Comparison of ENCODE assay signal across 19 cellular contexts in the genomic region with DNA sequence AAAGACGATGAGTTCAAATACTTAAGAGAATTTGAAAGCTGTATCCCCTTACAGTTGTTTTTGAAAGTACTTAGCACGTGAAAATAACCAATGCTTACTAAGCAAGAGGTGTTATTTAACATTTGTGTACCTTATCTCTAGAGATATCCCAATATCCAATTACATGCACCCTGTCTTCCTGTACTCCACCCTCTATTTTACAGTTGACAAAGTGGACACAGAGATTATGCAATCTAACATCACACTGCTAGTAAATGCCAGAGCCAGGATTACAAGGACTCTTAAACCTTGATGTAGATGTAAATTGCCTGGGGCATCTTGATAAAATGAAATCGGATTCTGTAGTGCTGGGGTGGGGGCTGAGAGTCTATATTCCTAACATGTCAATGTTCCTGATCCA.
DNase-seq lines count a peak whose midpoint lies in the region; ATAC-seq and TF ChIP-seq lines count a peak whose summit lies in the region.
"Had no signal": no experiment of that assay in that cellular context is flagged by ENCODE, and none has a peak within 500 bp of the region (broad histone marks: within the 10 kb centered on the region; RNA-seq: fewer than 3 reads in every experiment).

No MANE protein-coding gene starts in this region.

- H3K27ac ChIP-seq in hepatocyte = no peak overlapping the region
- H3K27ac ChIP-seq in lower lobe of right lung = no peak overlapping the region
- H3K27ac ChIP-seq: gastroesophageal sphincter, neural progenitor cell, prostate gland, tibial nerve had no signal

- intact Hi-C loops in lower lobe of right lung (cut with DNase I) = no loop called here

- H3K36me3 ChIP-seq in hepatocyte (replicated peaks; ENCODE audit: insufficient read depth, low read depth) = no peaks in the 10 kb centered on the region
- H3K36me3 ChIP-seq in lower lobe of right lung = peaks cover 3% of the 10 kb centered on the region
- H3K36me3 ChIP-seq: neural progenitor cell, prostate gland had no signal

- H3K4me2 ChIP-seq in hepatocyte = no peak overlapping the region
- H3K4me2 ChIP-seq: neural progenitor cell had no signal

- no peaks in the 10 kb centered on the region for H3K27me3 ChIP-seq in hepatocyte
- no peaks in the 10 kb centered on the region for H3K27me3 ChIP-seq in lower lobe of right lung (ENCODE audit: low read depth)
- H3K27me3 ChIP-seq: gastroesophageal sphincter, neural progenitor cell, tibial nerve had no signal

- no peaks in the 10 kb centered on the region for H3K9me2 ChIP-seq in hepatocyte (replicated peaks; ENCODE audit: insufficient read depth)

- H3K79me2 ChIP-seq in hepatocyte = no peaks in the 10 kb centered on the region

- WGBS in hepatocyte (ENCODE audit: low lambda C conversion rate, missing lambda C conversion rate) = 14% methylated on average over 3 of the region's 3 CpGs

- H3K9me3 ChIP-seq in hepatocyte (ENCODE audit: low read depth) (no peaks in the 10 kb centered on the region), lower lobe of right lung (no peaks in the 10 kb centered on the region)
- H3K9me3 ChIP-seq: gastroesophageal sphincter, prostate gland, tibial nerve had no signal

- H3K4me3 ChIP-seq in hepatocyte = no peak overlapping the region
- no peak overlapping the region for H3K4me3 ChIP-seq in lower lobe of right lung
- H3K4me3 ChIP-seq: gastroesophageal sphincter, neural progenitor cell, prostate gland, tibial nerve had no signal

- TF ChIP-seq CTCF in hepatocyte (IDR thresholded peaks at IDR 0.05; ENCODE audit: poor library complexity) (no peak), lower lobe of right lung (IDR thresholded peaks at IDR 0.05) (no peak)

- H3K4me1 ChIP-seq in hepatocyte (ENCODE audit: insufficient read depth) (no peaks in the 10 kb centered on the region), lower lobe of right lung (no peaks in the 10 kb centered on the region)
- H3K4me1 ChIP-seq: neural progenitor cell, prostate gland, tibial nerve had no signal

- ATAC-seq in HG03039 (IDR thresholded peaks at IDR 0.05; ENCODE audit: unreplicated experiment) (no peak), HG03135 (IDR thresholded peaks at IDR 0.05; ENCODE audit: unreplicated experiment) (no peak), lower lobe of right lung (no peak)
- ATAC-seq: CD8-positive, alpha-beta T cell; gastroesophageal sphincter; stimulated activated naive CD8-positive, alpha-beta T cell treated with anti-CD3 and anti-CD28 coated beads, Interleukin-15, Interleukin-2, amounts not matched to agents 100 U/mL and 50 U/mL, for 24 hours; T-cell had no signal

- CTCF ChIA-PET in HEK293T (lab: Yijun Ruan, JAX) = no interaction called here

- H2AFZ ChIP-seq in hepatocyte = no peak overlapping the region
- H2AFZ ChIP-seq: neural progenitor cell had no signal

- no peaks in the 10 kb centered on the region for H4K20me1 ChIP-seq in hepatocyte (ENCODE audit: insufficient read depth, poor library complexity, severe bottlenecking)

- peak; percentile 50 for DNase-seq in HEK293T (ENCODE audit: extremely low spot score)
- DNase-seq in M059J (ENCODE audit: low read depth) = peak; percentile 50
- DNase-seq in NCI-H748 treated with DMSO at 0.1 percent for 48 hours (lab: John Stamatoyannopoulos, UW) = peak; percentile 21
- DNase-seq in hepatocyte (ENCODE audit: low spot score) = peak; percentile 13
- DNase-seq in D341Med (ENCODE audit: low spot score) = no peak
- no peak for DNase-seq in lower lobe of right lung
- DNase-seq: activated CD4-positive, alpha-beta T cell treated with anti-CD3 and anti-CD28 coated beads for 48 hours; activated effector memory CD4-positive, alpha-beta T cell treated with Interleukin-2 at 50 U/mL for 16 hours; CD8-positive, alpha-beta T cell; NCI-H1694 treated with DMSO at 0.1 percent for 48 hours; stimulated activated CD4-positive, alpha-beta T cell treated with anti-CD3 and anti-CD28 coated beads, Interleukin-2, amount 100 ng/mL, for 24 hours; stimulated activated naive CD8-positive, alpha-beta T cell treated with anti-CD3 and anti-CD28 coated beads, Interleukin-15, Interleukin-2, amounts not matched to agents 100 U/mL and 50 U/mL, for 24 hours; T-cell had no signal

- POLR2A ChIA-PET in HEK293T (lab: Yijun Ruan, JAX) = no interaction called here

TF ChIP-seq in HEK293T, 16 proteins besides CTCF, POLR2A, EP300 and RAD21:
- TF ChIP-seq, protein P1, sequence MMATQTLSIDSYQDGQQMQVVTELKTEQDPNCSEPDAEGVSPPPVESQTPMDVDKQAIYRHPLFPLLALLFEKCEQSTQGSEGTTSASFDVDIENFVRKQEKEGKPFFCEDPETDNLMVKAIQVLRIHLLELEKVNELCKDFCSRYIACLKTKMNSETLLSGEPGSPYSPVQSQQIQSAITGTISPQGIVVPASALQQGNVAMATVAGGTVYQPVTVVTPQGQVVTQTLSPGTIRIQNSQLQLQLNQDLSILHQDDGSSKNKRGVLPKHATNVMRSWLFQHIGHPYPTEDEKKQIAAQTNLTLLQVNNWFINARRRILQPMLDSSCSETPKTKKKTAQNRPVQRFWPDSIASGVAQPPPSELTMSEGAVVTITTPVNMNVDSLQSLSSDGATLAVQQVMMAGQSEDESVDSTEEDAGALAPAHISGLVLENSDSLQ (IDR thresholded peaks at IDR 0.05) = peak; percentile 71
- TF ChIP-seq BHLHE40 (IDR thresholded peaks at IDR 0.05; ENCODE audit: borderline replicate concordance) (no peak), ARNT (IDR thresholded peaks at IDR 0.05) (no peak), FOXA1 (IDR thresholded peaks at IDR 0.05) (no peak), TARDBP (IDR thresholded peaks at IDR 0.05) (no peak), SP1 (IDR thresholded peaks at IDR 0.05) (no peak), ZNF384 (IDR thresholded peaks at IDR 0.05) (no peak), NFRKB (IDR thresholded peaks at IDR 0.05) (no peak), LEF1 (IDR thresholded peaks at IDR 0.05; ENCODE audit: borderline replicate concordance) (no peak), FOXM1 (IDR thresholded peaks at IDR 0.05; ENCODE audit: borderline replicate concordance) (no peak), CTBP1 (IDR thresholded peaks at IDR 0.05; ENCODE audit: borderline replicate concordance) (peak; percentile 75; the same call in 1 of the 2 replicates), L3MBTL2 (conservative IDR thresholded peaks at IDR 0.05) (no peak), SUZ12 (IDR thresholded peaks at IDR 0.05) (no peak)

Comparison
In these comparisons a context has a peak if more than half of its experiments do, and no peak if none do; other contexts are left out.
1. DNase-seq: peak in HEK293T (single experiment), M059J (single experiment), NCI-H748 treated with DMSO at 0.1 percent for 48 hours (single experiment) and hepatocyte (single experiment); none in D341Med (single experiment) and lower lobe of right lung (single experiment).